ENCODE assay signal across 11 cellular contexts in genomic region chr19:35306473-35307246, GRCh38. TPM values are rescaled to one million over a fixed set of nuclear protein-coding genes. Genes with fewer than 3 reads are reported as not detected.
A peak's percentile ranks its signal among the peaks of the same experiment; 100 is the strongest.
DNase-seq lines count a peak whose midpoint lies in the region; ATAC-seq and TF ChIP-seq lines count a peak whose summit lies in the region.
"Had no signal": no experiment of that assay in that cellular context is flagged by ENCODE, and none has a peak within 500 bp of the region (broad histone marks: within the 10 kb centered on the region; RNA-seq: fewer than 3 reads in every experiment).

No MANE protein-coding gene starts in this region.

- intact Hi-C loops in psoas muscle (cut with DNase I), result no loop called here

- H3K4me3 ChIP-seq in NB4 (ENCODE audit: low read depth, low read length) (no peak overlapping the region), endodermal cell (ENCODE audit: low read length) (no peak overlapping the region), psoas muscle (no peak overlapping the region)
- H3K4me3 ChIP-seq: SJCRH30 had no signal

- DNase-seq in A172 (ENCODE audit: low spot score), result peak; percentile 28
- peak; percentile 21 for DNase-seq in ELR (ENCODE audit: low read depth)
- peak; percentile 35 for DNase-seq in NB4 (ENCODE audit: low read depth)
- peak; percentile 83 for DNase-seq in endodermal cell
- DNase-seq in inferior parietal cortex (ENCODE audit: extremely low spot score), result no peak
- no peak for DNase-seq in effector memory CD8-positive, alpha-beta T cell
- no peak for DNase-seq in psoas muscle
- DNase-seq: activated gamma-delta T cell, natural killer cell, SJCRH30 had no signal

- TF ChIP-seq POLR2A in NB4 (IDR thresholded peaks at IDR 0.05; ENCODE audit: extremely low read depth, insufficient read length), result no peak

- TF ChIP-seq CTCF in NB4 (IDR thresholded peaks at IDR 0.05; ENCODE audit: low read depth, low read length) (peak; percentile 41), endodermal cell (conservative IDR thresholded peaks at IDR 0.05) (peak; percentile 81), psoas muscle (IDR thresholded peaks at IDR 0.05) (no peak)

- no peaks in the 10 kb centered on the region for H3K36me3 Mint-ChIP-seq in endodermal cell (ENCODE audit: low read depth)
- no peaks in the 10 kb centered on the region for H3K36me3 Mint-ChIP-seq in effector memory CD8-positive, alpha-beta T cell (ENCODE audit: insufficient read depth)
- H3K36me3 Mint-ChIP-seq: natural killer cell had no signal

- no peaks in the 10 kb centered on the region for H3K9me3 Mint-ChIP-seq in endodermal cell
- no peaks in the 10 kb centered on the region for H3K9me3 Mint-ChIP-seq in effector memory CD8-positive, alpha-beta T cell
- H3K9me3 Mint-ChIP-seq: natural killer cell had no signal

- no peak overlapping the region for H3K9ac ChIP-seq in endodermal cell (ENCODE audit: extremely low read depth, low read length, poor library complexity, severe bottlenecking)

- no peaks in the 10 kb centered on the region for H3K9me3 ChIP-seq in endodermal cell (ENCODE audit: control insufficient read depth, low read length)
- no peaks in the 10 kb centered on the region for H3K9me3 ChIP-seq in psoas muscle
- H3K9me3 ChIP-seq: SJCRH30 had no signal

- no peak overlapping the region for H3K27ac Mint-ChIP-seq in endodermal cell
- no peak overlapping the region for H3K27ac Mint-ChIP-seq in effector memory CD8-positive, alpha-beta T cell
- H3K27ac Mint-ChIP-seq: natural killer cell had no signal

- 87 to 89% methylated on average over 15 to 20 of the region's 20 CpGs for WGBS in endodermal cell (ENCODE audit: insufficient coverage in 1 of 2, insufficient read length in 1 of 2), 2 experiments
- 81 to 83% (median 82%) methylated on average over 20 of the region's 20 CpGs for WGBS in psoas muscle, 3 donors

- ATAC-seq in GM19463 (IDR thresholded peaks at IDR 0.05; ENCODE audit: unreplicated experiment) (no peak), psoas muscle (no peak)
- ATAC-seq in effector memory CD8-positive, alpha-beta T cell (replicated peaks), result no peak
- ATAC-seq: natural killer cell had no signal

- H3K36me3 ChIP-seq in endodermal cell (ENCODE audit: control insufficient read depth, insufficient read depth, low read length) (no peaks in the 10 kb centered on the region), psoas muscle (ENCODE audit: insufficient read depth in 1 of 2, low read depth in 1 of 2) (no peaks in the 10 kb centered on the region)
- H3K36me3 ChIP-seq: SJCRH30 had no signal

- no peaks in the 10 kb centered on the region for H3K4me1 Mint-ChIP-seq in endodermal cell
- no peaks in the 10 kb centered on the region for H3K4me1 Mint-ChIP-seq in effector memory CD8-positive, alpha-beta T cell (ENCODE audit: low read depth in 2 of 2)
- H3K4me1 Mint-ChIP-seq: natural killer cell had no signal

- H3K4me1 ChIP-seq in endodermal cell (ENCODE audit: control insufficient read depth, insufficient read depth, low read length) (no peaks in the 10 kb centered on the region), psoas muscle (no peaks in the 10 kb centered on the region)

- H3K4me3 Mint-ChIP-seq in endodermal cell, result no peak overlapping the region
- no peak overlapping the region for H3K4me3 Mint-ChIP-seq in effector memory CD8-positive, alpha-beta T cell
- H3K4me3 Mint-ChIP-seq: natural killer cell had no signal

- H3K27me3 Mint-ChIP-seq in endodermal cell (ENCODE audit: insufficient read depth), result peaks cover 1% of the 10 kb centered on the region
- H3K27me3 Mint-ChIP-seq in effector memory CD8-positive, alpha-beta T cell, result peaks cover 15 to 26% of the 10 kb centered on the region in 2 donors

- H3K27me3 ChIP-seq in endodermal cell (ENCODE audit: control insufficient read depth, insufficient read depth, low read length, poor library complexity, severe bottlenecking), result no peaks in the 10 kb centered on the region
- peaks cover 0 to 25% (median 6%) of the 10 kb centered on the region in 3 donors for H3K27me3 ChIP-seq in psoas muscle (ENCODE audit: insufficient read depth in 3 of 3, low read length in 2 of 3)
- H3K27me3 ChIP-seq: SJCRH30 had no signal

- no peak overlapping the region for H3K27ac ChIP-seq in endodermal cell (ENCODE audit: low read depth, low read length)
- no peak overlapping the region for H3K27ac ChIP-seq in psoas muscle
- H3K27ac ChIP-seq: SJCRH30 had no signal

RNA-seq across cellular contexts. Expression of gene MAG, which starts 14.7 kb away (rescaled TPM):
- not detected in 2 replicates for total RNA-seq in A172 (2014; rRNA removed; shearing (Covaris generic))
- not detected for total RNA-seq in endodermal cell
- not detected for polyA plus RNA-seq in endodermal cell (2013, experiment 1 of 2)
- polyA plus RNA-seq in endodermal cell (2013, experiment 2 of 2), result not detected
- total RNA-seq in psoas muscle, result under 1 TPM in 1 of 4 donors, not detected in 3; 0.11 TPM
- polyA plus RNA-seq in psoas muscle, result under 1 TPM in 2 of 3 donors, not detected in 1; 0.05 to 0.30 TPM
- total RNA-seq: natural killer cell had no signal

RNA-seq across cellular contexts. Expression of gene CD22, which starts 22.3 kb away (rescaled TPM):
- 3.4 and 7.6 TPM in 2 replicates for total RNA-seq in A172 (2014; rRNA removed; shearing (Covaris generic))
- not detected for total RNA-seq in endodermal cell
- polyA plus RNA-seq in endodermal cell (2013, experiment 1 of 2), result not detected
- polyA plus RNA-seq in endodermal cell (2013, experiment 2 of 2), result not detected
- total RNA-seq in psoas muscle, result 1 to 10 TPM in 2 of 4 donors, under 1 TPM in 2; 0.15 to 3.2 (median 1.2) TPM
- polyA plus RNA-seq in psoas muscle, result under 1 TPM; 0.11 to 0.32 (median 0.14) TPM

RNA-seq across cellular contexts. Expression of gene HAMP, which starts 24.3 kb away (rescaled TPM):
- not detected in 2 replicates for total RNA-seq in A172 (2014; rRNA removed; shearing (Covaris generic))
- 1 to 10 TPM in 1 of 2 donors, under 1 TPM in 1; 0.35 to 1.3 TPM for total RNA-seq in endodermal cell
- 0.25 TPM for polyA plus RNA-seq in endodermal cell (2013, experiment 1 of 2)
- 0.25 TPM for polyA plus RNA-seq in endodermal cell (2013, experiment 2 of 2)
- under 1 TPM in 2 of 4 donors, not detected in 2; 0.22 to 0.42 TPM for total RNA-seq in psoas muscle
- not detected for polyA plus RNA-seq in psoas muscle

RNA-seq across cellular contexts. Expression of gene USF2, which starts 37.9 kb away (rescaled TPM):
- total RNA-seq in A172 (2014; rRNA removed; shearing (Covaris generic)), result 53.5 and 54.2 TPM in 2 replicates
- total RNA-seq in endodermal cell (100 to 1,000 TPM; 111 to 121 TPM), psoas muscle (100 to 1,000 TPM; 141 to 196 (median 188) TPM)
- 120 TPM for polyA plus RNA-seq in endodermal cell (2013, experiment 1 of 2)
- polyA plus RNA-seq in endodermal cell (2013, experiment 2 of 2), result 121 TPM
- 100 to 1,000 TPM in 2 of 3 donors, 10 to 100 TPM in 1; 94.4 to 179 (median 142) TPM for polyA plus RNA-seq in psoas muscle

RNA-seq across cellular contexts. Expression of gene FFAR1, which starts 41.0 kb away (rescaled TPM):
- not detected in 2 replicates for total RNA-seq in A172 (2014; rRNA removed; shearing (Covaris generic))
- not detected for total RNA-seq in endodermal cell
- polyA plus RNA-seq in endodermal cell (2013, experiment 1 of 2), result not detected
- polyA plus RNA-seq in endodermal cell (2013, experiment 2 of 2), result not detected
- total RNA-seq in psoas muscle, result not detected
- polyA plus RNA-seq in psoas muscle, result not detected
- total RNA-seq: SJCRH30 had no signal

Comparison
In these comparisons a context has a peak if more than half of its experiments do, and no peak if none do; other contexts are left out.
1. DNase-seq: peak in A172 (single experiment), ELR (single experiment), NB4 (single experiment) and endodermal cell (single experiment); none in inferior parietal cortex (single experiment), effector memory CD8-positive, alpha-beta T cell (0 of 3) and psoas muscle (0 of 2).